In the genomic region with DNA sequence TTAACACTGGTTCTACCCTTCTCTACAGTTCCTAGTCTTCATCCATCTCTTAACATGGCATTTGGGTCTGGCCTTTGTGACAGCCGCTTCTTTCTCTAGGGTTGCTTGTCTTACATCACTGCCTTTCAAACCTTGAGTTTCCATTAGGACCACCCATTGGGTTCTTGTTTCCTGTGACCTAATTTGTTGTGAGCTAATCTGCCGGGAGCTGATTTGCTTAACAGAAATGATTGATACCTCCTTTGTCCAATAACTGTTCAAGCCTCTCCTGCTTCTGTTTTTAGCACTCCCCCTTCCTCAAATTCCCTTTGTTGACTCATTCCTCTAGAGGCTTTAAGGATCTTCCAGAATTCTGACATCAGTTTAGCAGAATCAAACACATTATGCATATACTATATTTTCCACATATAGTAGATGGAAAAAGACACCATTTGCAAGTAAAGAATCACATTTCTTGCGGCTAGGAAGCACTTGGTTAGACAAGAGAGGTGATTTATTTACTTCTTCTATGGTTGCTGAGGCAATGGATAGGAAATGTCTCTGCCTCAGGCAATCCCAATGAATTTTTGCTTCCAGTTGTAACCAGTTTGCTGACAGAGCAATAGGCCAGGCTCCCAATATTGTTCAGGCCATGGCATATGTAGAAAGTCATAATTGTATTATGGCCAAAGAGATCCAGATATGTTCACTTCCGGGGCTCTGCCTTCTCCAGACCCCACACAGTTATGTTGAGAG, we compare ENCODE assay signal across 14 cellular contexts.
DNase-seq lines count a peak whose midpoint lies in the region; ATAC-seq, FAIRE-seq and TF ChIP-seq lines count a peak whose summit lies in the region.
"Had no signal": no experiment of that assay in that cellular context is flagged by ENCODE, and none has a peak within 500 bp of the region (broad histone marks: within the 10 kb centered on the region; RNA-seq: fewer than 3 reads in every experiment).

No MANE protein-coding gene starts in this region.

- H2BK5ac ChIP-seq in IMR-90 (ENCODE audit: low read depth, low read length, poor library complexity, severe bottlenecking) = no peak overlapping the region

- ATAC-seq in IMR-90 (ENCODE audit: low read depth) (0 out of 2 replicates have a peak, but pooled peaks have one; percentile 3), GM12878 (no peak), foreskin keratinocyte (peak; percentile 48), body of pancreas (no peak)

- TF ChIP-seq EP300 in GM12878 (IDR thresholded peaks at IDR 0.05; ENCODE audit: borderline replicate concordance in 1 of 2, control insufficient read depth in 1 of 2, low read depth in 2 of 2, low read length in 2 of 2) = no peak

- H2BK20ac ChIP-seq in IMR-90 (ENCODE audit: low read depth, low read length) = 0 out of 2 replicates have a peak overlapping the region, but pooled peaks have one; percentile 11

- H3K9ac ChIP-seq in IMR-90 (ENCODE audit: low read depth, low read length) (no peak overlapping the region), GM12878 (ENCODE audit: control insufficient read depth, insufficient read depth, low read length) (no peak overlapping the region)

- H3K56ac ChIP-seq in IMR-90 (ENCODE audit: extremely low read depth, insufficient read depth, low read length) = no peak overlapping the region

- H3K9me3 ChIP-seq in A673 (ENCODE audit: low read depth, low read length, poor library complexity, severe bottlenecking) (no peaks in the 10 kb centered on the region), IMR-90 (ENCODE audit: control insufficient read depth, insufficient read depth, low read length) (peaks cover 6% of the 10 kb centered on the region), GM12878 (replicated peaks; ENCODE audit: control insufficient read depth, insufficient read depth, low read length) (no peaks in the 10 kb centered on the region; the same call in 2 of the 3 replicates), osteoblast (ENCODE audit: low read depth, low read length) (peaks cover 4% of the 10 kb centered on the region), body of pancreas (peaks cover 0 to 7% (median 0%) of the 10 kb centered on the region in 3 donors)
- H3K9me3 ChIP-seq: testis had no signal

- TF ChIP-seq RAD21 in IMR-90 (IDR thresholded peaks at IDR 0.05; ENCODE audit: low read length) = no peak
- TF ChIP-seq RAD21 in GM12878 (IDR thresholded peaks at IDR 0.05; ENCODE audit: insufficient read depth, low read depth, low read length) = no peak

- H3K23ac ChIP-seq in IMR-90 (ENCODE audit: low read depth, low read length) = no peak overlapping the region

- CTCF ChIA-PET in A673 (lab: Charles Lee) = interaction anchor here (0.6 kb wide), 1 partner anchor 212 kb away, joined by 4 read pairs; no protein-coding TSS in a partner anchor
- CTCF ChIA-PET in IMR-90 (lab: Yijun Ruan, JAX) = no interaction called here
- CTCF ChIA-PET in GM12878 (lab: Yijun Ruan, JAX) = no interaction called here

- H3K27me3 ChIP-seq in A673 (replicated peaks; ENCODE audit: insufficient read depth, low read depth, low read length, poor library complexity) (no peaks in the 10 kb centered on the region), IMR-90 (ENCODE audit: control insufficient read depth, insufficient read depth, low read length) (peaks cover 2% of the 10 kb centered on the region; the same call in 1 of the 2 replicates), GM12878 (replicated peaks in 1 of 2; ENCODE audit: control insufficient read depth in 2 of 2, insufficient read depth in 2 of 2, low read length in 1 of 2) (peaks cover 0 to 6% of the 10 kb centered on the region in 2 experiments; a peak in 3 of 4 replicates), foreskin keratinocyte (no peaks in the 10 kb centered on the region), osteoblast (ENCODE audit: insufficient read depth, low read length) (peaks cover 8% of the 10 kb centered on the region), body of pancreas (no peaks in the 10 kb centered on the region)
- H3K27me3 ChIP-seq: testis had no signal

- TF ChIP-seq POLR2A in IMR-90 (IDR thresholded peaks at IDR 0.05; ENCODE audit: low read depth, low read length) = no peak
- TF ChIP-seq POLR2A in GM12878 (IDR thresholded peaks at IDR 0.05; ENCODE audit: low read depth, low read length) = no peak
- no peak for TF ChIP-seq POLR2A in body of pancreas (IDR thresholded peaks at IDR 0.05)

- H3K14ac ChIP-seq in IMR-90 (replicated peaks; ENCODE audit: low read depth, low read length) = no peak overlapping the region

- H4K20me1 ChIP-seq in IMR-90 (ENCODE audit: insufficient read depth, low read length) (no peaks in the 10 kb centered on the region), GM12878 (ENCODE audit: control insufficient read depth, insufficient read depth) (no peaks in the 10 kb centered on the region), osteoblast (ENCODE audit: insufficient read depth, low read length) (no peaks in the 10 kb centered on the region)

- H4K5ac ChIP-seq in IMR-90 (ENCODE audit: low read depth, low read length) = 0 out of 2 replicates have a peak overlapping the region, but pooled peaks have one; percentile 4

- H3K4me3 ChIP-seq in A673 (ENCODE audit: low read depth, low read length, poor library complexity, severe bottlenecking) (no peak overlapping the region), IMR-90 (ENCODE audit: insufficient read depth, low read depth, low read length) (no peak overlapping the region), GM12878 (no peak overlapping the region), osteoblast (ENCODE audit: insufficient read depth, low read length) (no peak overlapping the region), body of pancreas (no peak overlapping the region)
- H3K4me3 ChIP-seq: testis had no signal

- WGBS in IMR-90 (ENCODE audit: extremely low coverage in 2 of 2, insufficient read length in 1 of 2), 2 experiments = no CpG with 5 or more reads among the region's 4 CpGs
- 36% methylated on average over 4 of the region's 4 CpGs for WGBS in GM12878 (ENCODE audit: insufficient coverage, insufficient replicate concordance, low lambda C conversion rate, missing lambda C conversion rate)
- WGBS in body of pancreas, 2 donors = 76 to 78% methylated on average over 4 of the region's 4 CpGs

- H3K18ac ChIP-seq in IMR-90 (ENCODE audit: low read depth, low read length) = no peak overlapping the region; the same call in 1 of the 2 replicates

- no peak overlapping the region; the same call in 1 of the 2 replicates for H4K91ac ChIP-seq in IMR-90 (ENCODE audit: insufficient read depth, low read depth, low read length)

- no peak overlapping the region for H2BK15ac ChIP-seq in IMR-90 (ENCODE audit: low read depth, low read length)

- BruUV-seq in A673 (replicated peaks; lab: Mats Ljungman, UMichigan) = no TSS peak
- BruUV-seq in IMR-90 (replicated peaks; lab: Mats Ljungman, UMichigan) = no TSS peak
- BruUV-seq in GM12878 (replicated peaks; lab: Mats Ljungman, UMichigan) = no TSS peak

- POLR2A ChIA-PET in A673 (lab: Charles Lee; ENCODE audit: low non-redundant PET) (interaction anchor here (0.6 kb wide), 1 partner anchor 240 kb away, joined by 7 read pairs; no protein-coding TSS in a partner anchor), IMR-90 (lab: Charles Lee; ENCODE audit: unreplicated experiment) (no interaction called here), GM12878 (lab: Charles Lee) (no interaction called here)

- no peaks in the 10 kb centered on the region for H3K36me3 ChIP-seq in A673 (ENCODE audit: insufficient read depth, low read length, poor library complexity, severe bottlenecking)
- no peaks in the 10 kb centered on the region for H3K36me3 ChIP-seq in IMR-90 (ENCODE audit: control insufficient read depth, insufficient read depth, low read length)
- no peaks in the 10 kb centered on the region for H3K36me3 ChIP-seq in GM12878 (ENCODE audit: control insufficient read depth in 2 of 2, insufficient read depth in 2 of 2, low read length in 1 of 2)
- H3K36me3 ChIP-seq in osteoblast (ENCODE audit: insufficient read depth, low read length) = no peaks in the 10 kb centered on the region
- H3K36me3 ChIP-seq in body of pancreas (replicated peaks in 1 of 2; ENCODE audit: insufficient read depth in 1 of 2, low read depth in 2 of 2) = no peaks in the 10 kb centered on the region

- intact Hi-C loops in A673 (cut with micrococcal nuclease; ENCODE audit: unreplicated experiment) (no loop called here), IMR-90 (cut with micrococcal nuclease) (no loop called here), GM12878 (cut with micrococcal nuclease; ENCODE audit: unreplicated experiment) (no loop called here), body of pancreas (cut with DNase I) (no loop called here)

- peaks cover 12% of the 10 kb centered on the region for H3K9me1 ChIP-seq in IMR-90 (ENCODE audit: insufficient read depth, low read length)

- in situ Hi-C loops in IMR-90 (cut with MboI; ENCODE audit: low sequenced_read_pairs) (no loop called here), GM12878 (cut with MboI) (no loop called here)

- no peak overlapping the region for H3K4ac ChIP-seq in IMR-90 (ENCODE audit: low read depth, low read length)

- H3K4me2 ChIP-seq in IMR-90 (ENCODE audit: low read depth, low read length) (no peak overlapping the region), GM12878 (ENCODE audit: control insufficient read depth, insufficient read depth) (no peak overlapping the region), osteoblast (ENCODE audit: insufficient read depth, low read length) (no peak overlapping the region)

- H2BK120ac ChIP-seq in IMR-90 (ENCODE audit: low read depth, low read length) = no peak overlapping the region

- SMC1A ChIA-PET in GM12878 (lab: Charles Lee; ENCODE audit: uncharacterized antibody, unreplicated experiment) = interaction anchor here (1.0 kb wide), 1 partner anchor 13 kb away, joined by 4 read pairs; no protein-coding TSS in a partner anchor

- RAD21 ChIA-PET in GM12878 (lab: Charles Lee; ENCODE audit: unreplicated experiment) = no interaction called here

- H2AK9ac ChIP-seq in IMR-90 (replicated peaks; ENCODE audit: low read depth, low read length, poor library complexity) = no peak overlapping the region

- DNase-seq in A673 (ENCODE audit: low spot score) (peak; percentile 89), IMR-90 (peak; percentile 77), GM12878 (ENCODE audit: low read depth, low spot score) (no peak), foreskin keratinocyte (peak; percentile 51 to 81), osteoblast (ENCODE audit: insufficient read length, low spot score, missing footprints) (no peak), body of pancreas (no peak), NCI-H524 treated with DMSO at 0.1 percent for 48 hours (lab: John Stamatoyannopoulos, UW) (no peak)
- DNase-seq in stimulated activated CD8-positive, alpha-beta memory T cell treated with anti-CD3 and anti-CD28 coated beads, Interleukin-4, amount 100 ng/mL, for 48 hours = no peak
- DNase-seq: activated CD4-positive, alpha-beta memory T cell treated with anti-CD3 and anti-CD28 coated beads for 36 hours; caudate nucleus; midbrain; NCI-H1694 treated with DMSO at 0.1 percent for 48 hours; posterior cingulate gyrus; testis had no signal

- no peak overlapping the region for H2AK5ac ChIP-seq in IMR-90 (ENCODE audit: low read depth, low read length)

- dilution Hi-C loops in IMR-90 (cut with HindIII; ENCODE audit: low sequenced_read_pairs, unreplicated experiment) = no loop called here

- peaks cover 27% of the 10 kb centered on the region for H3K4me1 ChIP-seq in A673 (ENCODE audit: insufficient read depth, low read length, poor library complexity, severe bottlenecking)
- H3K4me1 ChIP-seq in IMR-90 (ENCODE audit: control insufficient read depth, insufficient read depth, low read length) = peaks cover 24% of the 10 kb centered on the region
- no peaks in the 10 kb centered on the region for H3K4me1 ChIP-seq in GM12878 (ENCODE audit: control insufficient read depth, insufficient read depth, low read length)
- peaks cover 20% of the 10 kb centered on the region for H3K4me1 ChIP-seq in foreskin keratinocyte
- peaks cover 40% of the 10 kb centered on the region for H3K4me1 ChIP-seq in osteoblast (ENCODE audit: insufficient read depth, low read length)
- peaks cover 9% of the 10 kb centered on the region for H3K4me1 ChIP-seq in body of pancreas

- no peaks in the 10 kb centered on the region for H3K79me1 ChIP-seq in IMR-90 (ENCODE audit: low read depth in 1 of 2, low read length in 2 of 2)

- H3K79me2 ChIP-seq in GM12878 (ENCODE audit: control insufficient read depth, insufficient read depth, low read length) (no peaks in the 10 kb centered on the region), osteoblast (ENCODE audit: insufficient read depth, low read length) (no peaks in the 10 kb centered on the region)

- no peak for TF ChIP-seq CTCF in A673 (conservative IDR thresholded peaks at IDR 0.05; ENCODE audit: low read depth, low read length)
- no peak for TF ChIP-seq CTCF in IMR-90 (conservative IDR thresholded peaks at IDR 0.05; ENCODE audit: low read depth, low read length)
- no peak for TF ChIP-seq CTCF in GM12878 (IDR thresholded peaks at IDR 0.05 in 2 of 3, conservative IDR thresholded peaks at IDR 0.05 in 1 of 3; ENCODE audit: control insufficient read depth in 2 of 3, extremely low read depth in 1 of 3, insufficient read depth in 1 of 3, low read depth in 3 of 3, low read length in 3 of 3)
- no peak for TF ChIP-seq CTCF in foreskin keratinocyte (conservative IDR thresholded peaks at IDR 0.05)
- no peak for TF ChIP-seq CTCF in osteoblast (IDR thresholded peaks at IDR 0.05; ENCODE audit: extremely low read depth, low read depth, low read length)
- TF ChIP-seq CTCF in body of pancreas (IDR thresholded peaks at IDR 0.05) = no peak

- H2AFZ ChIP-seq in IMR-90 (replicated peaks; ENCODE audit: low read length, poor library complexity) = no peak overlapping the region
- no peak overlapping the region for H2AFZ ChIP-seq in GM12878 (ENCODE audit: control insufficient read depth, low read depth, low read length)
- H2AFZ ChIP-seq in osteoblast (ENCODE audit: low read length) = no peak overlapping the region

- no peak for FAIRE-seq in GM12878 (lab: Jason Lieb, UNC)

- no peak overlapping the region for H3K27ac ChIP-seq in A673 (ENCODE audit: low read depth, low read length, poor library complexity, severe bottlenecking)
- peak overlapping the region; percentile 32; the same call in 1 of the 2 replicates for H3K27ac ChIP-seq in IMR-90 (ENCODE audit: insufficient read depth, low read length)
- H3K27ac ChIP-seq in GM12878 (ENCODE audit: control insufficient read depth, insufficient read depth) = no peak overlapping the region
- no peak overlapping the region for H3K27ac ChIP-seq in foreskin keratinocyte
- H3K27ac ChIP-seq in osteoblast (ENCODE audit: low read depth, low read length) = no peak overlapping the region
- H3K27ac ChIP-seq in body of pancreas = no peak overlapping the region
- H3K27ac ChIP-seq: testis had no signal

- H4K8ac ChIP-seq in IMR-90 (ENCODE audit: low read depth in 2 of 2, low read length in 2 of 2) = no peak overlapping the region

Comparison
In these comparisons a context has a peak if more than half of its experiments do, and no peak if none do; other contexts are left out.
1. DNase-seq: peak in A673 (single experiment), IMR-90 (single experiment) and foreskin keratinocyte (2 of 2); none in GM12878 (single experiment), osteoblast (single experiment), stimulated activated CD8-positive, alpha-beta memory T cell treated with anti-CD3 and anti-CD28 coated beads, Interleukin-4, amount 100 ng/mL, for 48 hours (single experiment), body of pancreas (0 of 4) and NCI-H524 treated with DMSO at 0.1 percent for 48 hours (single experiment).
2. ATAC-seq: peak in IMR-90 (single experiment) and foreskin keratinocyte (single experiment); none in GM12878 (single experiment) and body of pancreas (single experiment).